Comparison of ENCODE assay signal across 14 cellular contexts in the genomic region with DNA sequence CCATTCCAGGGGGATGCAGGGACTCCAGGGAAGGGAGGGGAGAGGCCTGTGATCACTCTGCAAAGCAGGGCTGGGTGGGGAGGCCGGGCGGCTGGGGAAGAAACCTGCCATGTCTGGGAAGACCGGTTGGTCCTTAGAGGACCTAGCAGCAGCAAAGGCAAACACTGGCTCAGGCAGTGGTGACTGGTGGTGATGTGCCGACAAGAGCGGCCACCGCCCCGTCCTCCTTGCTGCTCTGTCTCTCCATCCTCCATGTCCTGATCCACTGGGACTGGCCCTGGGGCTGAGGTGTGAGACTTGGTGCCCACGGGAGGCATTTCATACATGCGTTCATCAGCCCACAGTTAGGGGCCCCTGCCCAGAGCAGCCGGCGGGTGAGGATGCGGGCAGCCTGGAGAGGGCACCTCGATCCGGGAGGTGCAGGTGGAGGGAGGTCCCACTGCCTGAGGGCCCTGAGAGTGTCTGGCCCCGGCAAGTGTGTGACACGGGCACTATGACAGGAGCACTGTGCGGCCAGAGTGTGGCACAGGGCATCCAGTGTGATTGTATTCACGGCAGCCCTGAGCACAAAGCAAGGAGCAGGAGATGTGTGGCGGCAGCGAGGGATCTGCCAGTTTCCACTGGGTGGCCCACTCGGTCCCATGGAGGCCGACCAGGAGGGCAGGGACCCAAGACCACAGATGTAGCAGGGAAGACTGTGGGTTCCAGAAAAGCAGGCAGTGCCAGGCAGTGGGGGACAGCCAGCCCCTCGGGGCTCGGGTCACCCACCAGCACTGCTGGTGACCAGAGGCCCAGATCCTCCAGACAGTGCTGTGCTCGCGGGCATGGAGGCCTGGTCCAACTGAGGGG. TPM values are rescaled to one million over a fixed set of nuclear protein-coding genes. Genes with fewer than 3 reads are reported as not detected.
DNase-seq lines count a peak whose midpoint lies in the region; ATAC-seq and TF ChIP-seq lines count a peak whose summit lies in the region.
"Had no signal": no experiment of that assay in that cellular context is flagged by ENCODE, and none has a peak within 500 bp of the region (broad histone marks: within the 10 kb centered on the region; RNA-seq: fewer than 3 reads in every experiment).

No MANE protein-coding gene starts in this region.

- no peak overlapping the region for H3K4me3 ChIP-seq in coronary artery
- H3K4me3 ChIP-seq: BLaER1 treated with 17β-estradiol and CSF1 and Interleukin-3, amounts not matched to agents 10 nM and 100 nM; GM23248 had no signal

- no peak overlapping the region for H3K4me3 Mint-ChIP-seq in WTC11
- H3K4me3 Mint-ChIP-seq in nephron progenitor cell: no peak overlapping the region
- H3K4me3 Mint-ChIP-seq in stimulated activated effector memory CD8-positive, alpha-beta T cell treated with anti-CD3 and anti-CD28 coated beads, Interleukin-12 subunit alpha, Interleukin-12 subunit beta, amount 100 ng/mL, for 72 hours: no peak overlapping the region
- H3K4me3 Mint-ChIP-seq: CD4-positive, CD25-positive, alpha-beta regulatory T cell had no signal

- POLR2A ChIA-PET in WTC11 (lab: Charles Lee): no interaction called here

- TF ChIP-seq CTCF in WTC11 (IDR thresholded peaks at IDR 0.05): no peak
- no peak for TF ChIP-seq CTCF in coronary artery (IDR thresholded peaks at IDR 0.05)
- no peak for TF ChIP-seq CTCF in nephron progenitor cell (IDR thresholded peaks at IDR 0.05)

- H3K9me3 Mint-ChIP-seq in WTC11 (no peaks in the 10 kb centered on the region), nephron progenitor cell (no peaks in the 10 kb centered on the region)
- H3K9me3 Mint-ChIP-seq in stimulated activated effector memory CD8-positive, alpha-beta T cell treated with anti-CD3 and anti-CD28 coated beads, Interleukin-12 subunit alpha, Interleukin-12 subunit beta, amount 100 ng/mL, for 72 hours: no peaks in the 10 kb centered on the region

- DNase-seq in WTC11 (ENCODE audit: low spot score) (no peak), coronary artery (ENCODE audit: low spot score) (peak; percentile 72), nephron progenitor cell (no peak)
- no peak for DNase-seq in stimulated activated effector memory CD8-positive, alpha-beta T cell treated with anti-CD3 and anti-CD28 coated beads, Interleukin-12 subunit alpha, Interleukin-12 subunit beta, amount 100 ng/mL, for 72 hours (ENCODE audit: low spot score in 2 of 2)
- DNase-seq: ACHN; CD4-positive, CD25-positive, alpha-beta regulatory T cell; DMS53; GF-D8; GM23248 had no signal

- H3K27ac Mint-ChIP-seq in WTC11 (0 out of 2 replicates have a peak overlapping the region, but pooled peaks have one; percentile 34), nephron progenitor cell (peak overlapping the region; percentile 82)
- peak overlapping the region; percentile 56 for H3K27ac Mint-ChIP-seq in stimulated activated effector memory CD8-positive, alpha-beta T cell treated with anti-CD3 and anti-CD28 coated beads, Interleukin-12 subunit alpha, Interleukin-12 subunit beta, amount 100 ng/mL, for 72 hours

- H3K4me1 Mint-ChIP-seq in WTC11 (no peaks in the 10 kb centered on the region), nephron progenitor cell (peaks cover 6% of the 10 kb centered on the region)
- peaks cover 14% of the 10 kb centered on the region for H3K4me1 Mint-ChIP-seq in stimulated activated effector memory CD8-positive, alpha-beta T cell treated with anti-CD3 and anti-CD28 coated beads, Interleukin-12 subunit alpha, Interleukin-12 subunit beta, amount 100 ng/mL, for 72 hours

- H3K27me3 Mint-ChIP-seq in WTC11 (ENCODE audit: low read depth) (no peaks in the 10 kb centered on the region), nephron progenitor cell (ENCODE audit: low read depth, poor library complexity) (peaks cover 2% of the 10 kb centered on the region)
- H3K27me3 Mint-ChIP-seq: CD4-positive, CD25-positive, alpha-beta regulatory T cell had no signal

- no peak overlapping the region for H3K27ac ChIP-seq in coronary artery
- H3K27ac ChIP-seq: BLaER1 treated with 17β-estradiol and CSF1 and Interleukin-3, amounts not matched to agents 10 nM and 100 nM; GM23248; HL-60 had no signal

- ATAC-seq in WTC11 (no peak), GM19324 (IDR thresholded peaks at IDR 0.05; ENCODE audit: low FRiP score, unreplicated experiment) (no peak), HG02623 (IDR thresholded peaks at IDR 0.05; ENCODE audit: unreplicated experiment) (no peak), HG02840 (IDR thresholded peaks at IDR 0.05; ENCODE audit: low FRiP score, unreplicated experiment) (no peak)
- ATAC-seq in stimulated activated effector memory CD8-positive, alpha-beta T cell treated with anti-CD3 and anti-CD28 coated beads, Interleukin-12 subunit alpha, Interleukin-12 subunit beta, amount 100 ng/mL, for 72 hours: no peak

- no peaks in the 10 kb centered on the region for H3K36me3 Mint-ChIP-seq in WTC11
- H3K36me3 Mint-ChIP-seq in nephron progenitor cell (ENCODE audit: low read depth): no peaks in the 10 kb centered on the region
- H3K36me3 Mint-ChIP-seq in stimulated activated effector memory CD8-positive, alpha-beta T cell treated with anti-CD3 and anti-CD28 coated beads, Interleukin-12 subunit alpha, Interleukin-12 subunit beta, amount 100 ng/mL, for 72 hours: peaks cover 5% of the 10 kb centered on the region

- CTCF ChIA-PET in WTC11 (lab: Charles Lee): no interaction called here

TF ChIP-seq in WTC11, 78 proteins besides CTCF, POLR2A, EP300 and RAD21 (continues in another document):
- TF ChIP-seq ETV6 (CRISPR knock-in tag; IDR thresholded peaks at IDR 0.05) (no peak), GABPB1 (CRISPR knock-in tag; IDR thresholded peaks at IDR 0.05) (no peak), NFYB (CRISPR knock-in tag; conservative IDR thresholded peaks at IDR 0.05; ENCODE audit: low read depth) (no peak), TP53 (CRISPR knock-in tag; IDR thresholded peaks at IDR 0.05) (no peak), EMX1 (CRISPR knock-in tag; IDR thresholded peaks at IDR 0.05) (no peak), IRF2 (CRISPR knock-in tag; IDR thresholded peaks at IDR 0.05; ENCODE audit: borderline replicate concordance, low read depth) (no peak), SMAD4 (CRISPR knock-in tag; IDR thresholded peaks at IDR 0.05) (no peak), NFE2L1 (CRISPR knock-in tag; IDR thresholded peaks at IDR 0.05) (no peak), ZNF396 (CRISPR knock-in tag; IDR thresholded peaks at IDR 0.05; ENCODE audit: borderline replicate concordance) (no peak), ATF1 (CRISPR knock-in tag; IDR thresholded peaks at IDR 0.05) (no peak), ZNF317 (CRISPR knock-in tag; IDR thresholded peaks at IDR 0.05; ENCODE audit: borderline replicate concordance, low read depth) (no peak), ZNF232 (CRISPR knock-in tag; IDR thresholded peaks at IDR 0.05) (no peak), PRRX2 (CRISPR knock-in tag; IDR thresholded peaks at IDR 0.05) (no peak)
- TF ChIP-seq, protein P1, sequence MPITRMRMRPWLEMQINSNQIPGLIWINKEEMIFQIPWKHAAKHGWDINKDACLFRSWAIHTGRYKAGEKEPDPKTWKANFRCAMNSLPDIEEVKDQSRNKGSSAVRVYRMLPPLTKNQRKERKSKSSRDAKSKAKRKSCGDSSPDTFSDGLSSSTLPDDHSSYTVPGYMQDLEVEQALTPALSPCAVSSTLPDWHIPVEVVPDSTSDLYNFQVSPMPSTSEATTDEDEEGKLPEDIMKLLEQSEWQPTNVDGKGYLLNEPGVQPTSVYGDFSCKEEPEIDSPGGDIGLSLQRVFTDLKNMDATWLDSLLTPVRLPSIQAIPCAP (CRISPR knock-in tag; IDR thresholded peaks at IDR 0.05): no peak
- TF ChIP-seq, protein P2, sequence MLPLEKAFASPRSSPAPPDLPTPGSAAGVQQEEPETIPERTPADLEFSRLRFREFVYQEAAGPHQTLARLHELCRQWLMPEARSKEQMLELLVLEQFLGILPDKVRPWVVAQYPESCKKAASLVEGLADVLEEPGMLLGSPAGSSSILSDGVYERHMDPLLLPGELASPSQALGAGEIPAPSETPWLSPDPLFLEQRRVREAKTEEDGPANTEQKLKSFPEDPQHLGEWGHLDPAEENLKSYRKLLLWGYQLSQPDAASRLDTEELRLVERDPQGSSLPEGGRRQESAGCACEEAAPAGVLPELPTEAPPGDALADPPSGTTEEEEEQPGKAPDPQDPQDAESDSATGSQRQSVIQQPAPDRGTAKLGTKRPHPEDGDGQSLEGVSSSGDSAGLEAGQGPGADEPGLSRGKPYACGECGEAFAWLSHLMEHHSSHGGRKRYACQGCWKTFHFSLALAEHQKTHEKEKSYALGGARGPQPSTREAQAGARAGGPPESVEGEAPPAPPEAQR (CRISPR knock-in tag; IDR thresholded peaks at IDR 0.05): no peak
- TF ChIP-seq, protein P3, sequence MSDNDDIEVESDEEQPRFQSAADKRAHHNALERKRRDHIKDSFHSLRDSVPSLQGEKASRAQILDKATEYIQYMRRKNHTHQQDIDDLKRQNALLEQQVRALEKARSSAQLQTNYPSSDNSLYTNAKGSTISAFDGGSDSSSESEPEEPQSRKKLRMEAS (CRISPR knock-in tag; IDR thresholded peaks at IDR 0.05): no peak
- TF ChIP-seq, protein P4, sequence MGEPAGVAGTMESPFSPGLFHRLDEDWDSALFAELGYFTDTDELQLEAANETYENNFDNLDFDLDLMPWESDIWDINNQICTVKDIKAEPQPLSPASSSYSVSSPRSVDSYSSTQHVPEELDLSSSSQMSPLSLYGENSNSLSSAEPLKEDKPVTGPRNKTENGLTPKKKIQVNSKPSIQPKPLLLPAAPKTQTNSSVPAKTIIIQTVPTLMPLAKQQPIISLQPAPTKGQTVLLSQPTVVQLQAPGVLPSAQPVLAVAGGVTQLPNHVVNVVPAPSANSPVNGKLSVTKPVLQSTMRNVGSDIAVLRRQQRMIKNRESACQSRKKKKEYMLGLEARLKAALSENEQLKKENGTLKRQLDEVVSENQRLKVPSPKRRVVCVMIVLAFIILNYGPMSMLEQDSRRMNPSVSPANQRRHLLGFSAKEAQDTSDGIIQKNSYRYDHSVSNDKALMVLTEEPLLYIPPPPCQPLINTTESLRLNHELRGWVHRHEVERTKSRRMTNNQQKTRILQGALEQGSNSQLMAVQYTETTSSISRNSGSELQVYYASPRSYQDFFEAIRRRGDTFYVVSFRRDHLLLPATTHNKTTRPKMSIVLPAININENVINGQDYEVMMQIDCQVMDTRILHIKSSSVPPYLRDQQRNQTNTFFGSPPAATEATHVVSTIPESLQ (CRISPR knock-in tag; IDR thresholded peaks at IDR 0.05): no peak

RNA-seq across cellular contexts. Expression of a gene that starts 13.9 kb away (rescaled TPM):
- 55.6 to 63.8 TPM (median 56.6 TPM) in 3 replicates for total RNA-seq in WTC11 (2021)
